Comparison of ENCODE assay signal across 23 cellular contexts in the genomic region with DNA sequence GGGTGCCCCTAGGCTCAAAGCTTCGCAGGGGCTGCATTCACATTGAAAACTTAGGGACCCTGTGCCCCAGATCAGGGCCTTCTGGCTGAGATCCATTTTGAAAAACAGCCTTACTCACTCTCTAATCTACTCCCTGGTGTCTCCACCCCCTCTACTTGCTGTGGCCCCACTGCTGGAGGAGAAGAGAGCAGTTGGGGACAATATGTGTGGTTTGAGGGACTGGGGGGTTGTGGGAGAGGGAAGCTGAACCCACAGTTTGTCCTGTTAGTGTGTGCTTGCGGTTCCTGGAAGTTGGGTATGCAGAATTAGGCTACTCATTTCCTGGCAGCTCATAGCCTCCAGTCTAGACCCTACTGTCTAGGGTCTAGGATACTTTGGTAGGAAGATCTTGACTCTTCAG.
DNase-seq lines count a peak whose midpoint lies in the region; ATAC-seq, FAIRE-seq and TF ChIP-seq lines count a peak whose summit lies in the region.
"Had no signal": no experiment of that assay in that cellular context is flagged by ENCODE, and none has a peak within 500 bp of the region (broad histone marks: within the 10 kb centered on the region; RNA-seq: fewer than 3 reads in every experiment).

No MANE protein-coding gene starts in this region.

- no peaks in the 10 kb centered on the region for H3K27me3 Mint-ChIP-seq in activated T-helper 2 cell treated with anti-CD3 and anti-CD28 coated beads, Interferon-gamma antibody, Interleukin-2, Interleukin-4, amounts not matched to agents 10 μg/mL and 5 μg/mL and 100 μg/mL, durations not matched to agents 14 hours and 24 hours and 36 hours (ENCODE audit: low read depth)
- H3K27me3 Mint-ChIP-seq: CD8-positive, alpha-beta memory T cell; stimulated activated naive CD8-positive, alpha-beta T cell treated with anti-CD3 and anti-CD28 coated beads, Interleukin-15, Interleukin-2, amounts not matched to agents 100 ng/mL and 50 ng/mL, for 24 hours had no signal

- TF ChIP-seq CTCF in D721Med (IDR thresholded peaks at IDR 0.05; ENCODE audit: insufficient read depth, missing control alignments), result no peak

- ATAC-seq in GM21390 (IDR thresholded peaks at IDR 0.05; ENCODE audit: unreplicated experiment) (no peak), GM19455 (IDR thresholded peaks at IDR 0.05; ENCODE audit: unreplicated experiment) (no peak)
- ATAC-seq: left ventricle myocardium superior, WTC11 had no signal

- H3K36me3 Mint-ChIP-seq in activated T-helper 2 cell treated with anti-CD3 and anti-CD28 coated beads, Interferon-gamma antibody, Interleukin-2, Interleukin-4, amounts not matched to agents 10 μg/mL and 5 μg/mL and 100 μg/mL, durations not matched to agents 14 hours and 24 hours and 36 hours (ENCODE audit: low read depth), result no peaks in the 10 kb centered on the region
- H3K36me3 Mint-ChIP-seq: immature natural killer cell, WTC11 had no signal

- H3K27ac Mint-ChIP-seq in activated T-helper 2 cell treated with anti-CD3 and anti-CD28 coated beads, Interferon-gamma antibody, Interleukin-2, Interleukin-4, amounts not matched to agents 10 μg/mL and 5 μg/mL and 100 μg/mL, durations not matched to agents 14 hours and 24 hours and 36 hours, result peak overlapping the region; percentile 62
- H3K27ac Mint-ChIP-seq: immature natural killer cell; stimulated activated naive CD8-positive, alpha-beta T cell treated with anti-CD3 and anti-CD28 coated beads, Interleukin-15, Interleukin-2, amounts not matched to agents 100 ng/mL and 50 ng/mL, for 24 hours; WTC11 had no signal

- H3K4me3 Mint-ChIP-seq in activated T-helper 2 cell treated with anti-CD3 and anti-CD28 coated beads, Interferon-gamma antibody, Interleukin-2, Interleukin-4, amounts not matched to agents 10 μg/mL and 5 μg/mL and 100 μg/mL, durations not matched to agents 14 hours and 24 hours and 36 hours (ENCODE audit: low read depth), result no peak overlapping the region
- H3K4me3 Mint-ChIP-seq: immature natural killer cell; neural crest cell; stimulated activated naive CD8-positive, alpha-beta T cell treated with anti-CD3 and anti-CD28 coated beads, Interleukin-15, Interleukin-2, amounts not matched to agents 100 ng/mL and 50 ng/mL, for 24 hours; WTC11 had no signal

- DNase-seq in AML-193 (lab: John Stamatoyannopoulos, UW) (peak; percentile 60 to 65), CMK (ENCODE audit: low read depth) (peak; percentile 34), NOMO-1 treated with dmso at 0.1 percent for 144 hours (lab: John Stamatoyannopoulos, UW; ENCODE audit: unreplicated experiment) (peak; percentile 13), D721Med (ENCODE audit: insufficient read length, low spot score) (no peak)
- no peak for DNase-seq in activated T-helper 2 cell treated with anti-CD3 and anti-CD28 coated beads, Interferon-gamma antibody, Interleukin-2, Interleukin-4, amounts not matched to agents 10 μg/mL and 5 μg/mL and 100 μg/mL, durations not matched to agents 14 hours and 24 hours and 36 hours (ENCODE audit: low spot score)
- DNase-seq: activated effector memory CD4-positive, alpha-beta T cell treated with Interleukin-2 at 50 U/mL for 16 hours; CD8-positive, alpha-beta memory T cell; dermis blood vessel endothelial cell; HCEC 1CT; heart left ventricle; immature natural killer cell; left ventricle myocardium superior; midbrain; NCI-H1694; NCI-H69; Right ventricle myocardium superior had no signal

- intact Hi-C loops in activated T-helper 2 cell treated with anti-CD3 and anti-CD28 coated beads, Interferon-gamma antibody, Interleukin-2, Interleukin-4, amounts not matched to agents 10 μg/mL and 5 μg/mL and 100 μg/mL, durations not matched to agents 14 hours and 24 hours and 36 hours (cut with micrococcal nuclease), result loop anchor here (2.0 kb wide), 1 partner anchor 18 kb away; no protein-coding TSS in a partner anchor

- peaks cover 51% of the 10 kb centered on the region for H3K4me1 Mint-ChIP-seq in activated T-helper 2 cell treated with anti-CD3 and anti-CD28 coated beads, Interferon-gamma antibody, Interleukin-2, Interleukin-4, amounts not matched to agents 10 μg/mL and 5 μg/mL and 100 μg/mL, durations not matched to agents 14 hours and 24 hours and 36 hours (ENCODE audit: low read depth)

- no peak for FAIRE-seq in D721Med (lab: Jason Lieb, UNC)
- FAIRE-seq: bronchial epithelial cell, endothelial cell of umbilical vein had no signal

- no peaks in the 10 kb centered on the region for H3K9me3 Mint-ChIP-seq in activated T-helper 2 cell treated with anti-CD3 and anti-CD28 coated beads, Interferon-gamma antibody, Interleukin-2, Interleukin-4, amounts not matched to agents 10 μg/mL and 5 μg/mL and 100 μg/mL, durations not matched to agents 14 hours and 24 hours and 36 hours
- H3K9me3 Mint-ChIP-seq: CD8-positive, alpha-beta memory T cell; immature natural killer cell; neural crest cell; stimulated activated naive CD8-positive, alpha-beta T cell treated with anti-CD3 and anti-CD28 coated beads, Interleukin-15, Interleukin-2, amounts not matched to agents 100 ng/mL and 50 ng/mL, for 24 hours; WTC11 had no signal

Comparison
In these comparisons a context has a peak if more than half of its experiments do, and no peak if none do; other contexts are left out.
1. DNase-seq: peak in AML-193 (2 of 2), CMK (single experiment) and NOMO-1 treated with dmso at 0.1 percent for 144 hours (single experiment); none in activated T-helper 2 cell treated with anti-CD3 and anti-CD28 coated beads, Interferon-gamma antibody, Interleukin-2, Interleukin-4, amounts not matched to agents 10 μg/mL and 5 μg/mL and 100 μg/mL, durations not matched to agents 14 hours and 24 hours and 36 hours (single experiment) and D721Med (single experiment).